ENCODE assay signal across 8 cellular contexts in genomic region chr16:52191533-52192134, GRCh38.
A peak's percentile ranks its signal among the peaks of the same experiment; 100 is the strongest.
DNase-seq lines count a peak whose midpoint lies in the region; ATAC-seq and TF ChIP-seq lines count a peak whose summit lies in the region.

No MANE protein-coding gene starts in this region.

- H3K4me3 Mint-ChIP-seq in activated CD8-positive, alpha-beta memory T cell treated with anti-CD3 and anti-CD28 coated beads, Interleukin-2, amount 10 ng/mL, durations not matched to agents 7 days and 5 days, result no peak overlapping the region
- H3K4me3 Mint-ChIP-seq in nephron progenitor cell, result no peak overlapping the region

- H3K9me3 ChIP-seq in esophagus muscularis mucosa, result no peaks in the 10 kb centered on the region
- no peaks in the 10 kb centered on the region for H3K9me3 ChIP-seq in suprapubic skin

- H3K27me3 ChIP-seq in GM06990 (replicated peaks; ENCODE audit: control insufficient read depth, insufficient read depth, low read length), result no peaks in the 10 kb centered on the region
- H3K27me3 ChIP-seq in esophagus muscularis mucosa, result no peaks in the 10 kb centered on the region
- no peaks in the 10 kb centered on the region for H3K27me3 ChIP-seq in suprapubic skin

- no peak overlapping the region for H3K27ac Mint-ChIP-seq in activated CD8-positive, alpha-beta memory T cell treated with anti-CD3 and anti-CD28 coated beads, Interleukin-2, amount 10 ng/mL, durations not matched to agents 7 days and 5 days
- H3K27ac Mint-ChIP-seq in nephron progenitor cell, result no peak overlapping the region

- TF ChIP-seq CTCF in GM06990 (IDR thresholded peaks at IDR 0.05; ENCODE audit: insufficient read depth, low read length, poor library complexity, severe bottlenecking) (peak; percentile 91), esophagus muscularis mucosa (IDR thresholded peaks at IDR 0.05) (peak; percentile 80 to 94 (median 89)), nephron progenitor cell (IDR thresholded peaks at IDR 0.05) (peak; percentile 95), suprapubic skin (IDR thresholded peaks at IDR 0.05) (peak; percentile 74 to 82)

- H3K27me3 Mint-ChIP-seq in activated CD8-positive, alpha-beta memory T cell treated with anti-CD3 and anti-CD28 coated beads, Interleukin-2, amount 10 ng/mL, durations not matched to agents 7 days and 5 days, result no peaks in the 10 kb centered on the region
- peaks cover 15% of the 10 kb centered on the region for H3K27me3 Mint-ChIP-seq in nephron progenitor cell (ENCODE audit: low read depth, poor library complexity)

- TF ChIP-seq EP300 in esophagus muscularis mucosa (IDR thresholded peaks at IDR 0.05) (no peak), suprapubic skin (IDR thresholded peaks at IDR 0.05) (no peak)

- CTCF ChIA-PET in activated CD8-positive, alpha-beta memory T cell treated with anti-CD3 and anti-CD28 coated beads, Interleukin-2, amount 10 ng/mL, durations not matched to agents 7 days and 5 days (lab: Charles Lee), result interaction anchor here (0.6 to 2.3 kb wide), 12 partner anchors 9 to 1366 kb away, joined by 3 to 22 read pairs (median 4); no protein-coding TSS in a partner anchor

- H3K36me3 ChIP-seq in GM06990 (ENCODE audit: control insufficient read depth, insufficient read depth, low read length), result no peaks in the 10 kb centered on the region
- H3K36me3 ChIP-seq in esophagus muscularis mucosa, result no peaks in the 10 kb centered on the region
- H3K36me3 ChIP-seq in suprapubic skin, result no peaks in the 10 kb centered on the region

- TF ChIP-seq POLR2A in esophagus muscularis mucosa (IDR thresholded peaks at IDR 0.05; ENCODE audit: low read depth) (no peak), suprapubic skin (IDR thresholded peaks at IDR 0.05) (no peak)

- no peak overlapping the region for H3K4me3 ChIP-seq in GM06990 (replicated peaks; ENCODE audit: low read depth, low read length)
- no peak overlapping the region for H3K4me3 ChIP-seq in esophagus muscularis mucosa
- no peak overlapping the region for H3K4me3 ChIP-seq in suprapubic skin

- WGBS in esophagus muscularis mucosa, result 57% methylated on average over 7 of the region's 7 CpGs
- 51% methylated on average over 7 of the region's 7 CpGs for WGBS in suprapubic skin

- no peak overlapping the region for H3K27ac ChIP-seq in esophagus muscularis mucosa (replicated peaks in 1 of 4)
- H3K27ac ChIP-seq in suprapubic skin, result no peak overlapping the region

- H3K4me1 ChIP-seq in esophagus muscularis mucosa (no peaks in the 10 kb centered on the region), suprapubic skin (no peaks in the 10 kb centered on the region)

- DNase-seq in GM06990 (ENCODE audit: extremely low read depth, insufficient read length) (no peak), HPDE6-E6E7 (ENCODE audit: extremely low spot score) (peak; percentile 64), NCI-H82 (lab: John Stamatoyannopoulos, UW) (peak; percentile 81), esophagus muscularis mucosa (ENCODE audit: extremely low spot score) (peak; percentile 91), nephron progenitor cell (peak; percentile 76), suprapubic skin (ENCODE audit: low spot score in 2 of 2) (peak in 1 of 2 donors; percentile 65)
- peak; percentile 56 for DNase-seq in activated CD8-positive, alpha-beta memory T cell treated with anti-CD3 and anti-CD28 coated beads, Interleukin-2, amount 10 ng/mL, durations not matched to agents 7 days and 5 days

- no peaks in the 10 kb centered on the region for H3K36me3 Mint-ChIP-seq in activated CD8-positive, alpha-beta memory T cell treated with anti-CD3 and anti-CD28 coated beads, Interleukin-2, amount 10 ng/mL, durations not matched to agents 7 days and 5 days
- no peaks in the 10 kb centered on the region for H3K36me3 Mint-ChIP-seq in nephron progenitor cell (ENCODE audit: low read depth)

- intact Hi-C loops in esophagus muscularis mucosa (cut with DNase I), result loop anchor here (5.0 kb wide), 2 partner anchors 721 to 831 kb away; no protein-coding TSS in a partner anchor

- H3K4me1 Mint-ChIP-seq in activated CD8-positive, alpha-beta memory T cell treated with anti-CD3 and anti-CD28 coated beads, Interleukin-2, amount 10 ng/mL, durations not matched to agents 7 days and 5 days, result no peaks in the 10 kb centered on the region
- H3K4me1 Mint-ChIP-seq in nephron progenitor cell, result no peaks in the 10 kb centered on the region

- no peaks in the 10 kb centered on the region for H3K9me3 Mint-ChIP-seq in activated CD8-positive, alpha-beta memory T cell treated with anti-CD3 and anti-CD28 coated beads, Interleukin-2, amount 10 ng/mL, durations not matched to agents 7 days and 5 days (ENCODE audit: low read depth)
- peaks cover 6% of the 10 kb centered on the region for H3K9me3 Mint-ChIP-seq in nephron progenitor cell

- no peak for ATAC-seq in activated CD8-positive, alpha-beta memory T cell treated with anti-CD3 and anti-CD28 coated beads, Interleukin-2, amount 10 ng/mL, durations not matched to agents 7 days and 5 days
- ATAC-seq in HG03095 (IDR thresholded peaks at IDR 0.05; ENCODE audit: unreplicated experiment), result no peak
